Comparison of ENCODE assay signal across 2 cellular contexts in the genomic region with DNA sequence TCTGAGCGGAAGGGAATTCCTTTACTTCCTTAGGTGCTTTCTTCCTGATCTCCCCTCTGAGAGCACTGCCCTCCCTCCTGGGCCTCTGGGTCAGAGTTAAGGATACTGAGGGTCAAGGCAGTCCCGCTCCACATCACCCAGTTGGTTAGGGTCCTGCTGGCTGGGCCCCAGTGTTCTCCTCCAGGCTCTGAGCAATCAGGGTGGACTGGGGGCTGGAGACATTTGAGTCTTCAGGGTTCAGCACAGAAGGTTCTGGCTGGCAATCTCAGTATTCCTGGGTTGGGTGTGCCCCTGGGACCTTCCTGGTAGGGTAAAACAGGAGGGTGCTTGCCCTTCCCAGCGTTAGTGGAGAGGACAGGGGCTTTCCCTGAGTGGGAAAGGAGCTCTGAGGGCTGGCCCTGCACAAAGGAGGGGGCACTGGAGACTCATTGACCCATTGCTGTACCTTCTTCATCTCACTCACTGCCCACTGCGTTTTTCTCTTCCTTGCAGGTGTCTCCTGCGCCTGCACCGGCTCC.
TF ChIP-seq lines count a peak whose summit lies in the region.

No MANE protein-coding gene starts in this region.

TF ChIP-seq in HepG2, 621 proteins besides CTCF, POLR2A, EP300 and RAD21:
- no peak for TF ChIP-seq ZNF558 (CRISPR knock-in tag; IDR thresholded peaks at IDR 0.05; ENCODE audit: borderline replicate concordance)
- no peak for TF ChIP-seq NONO (IDR thresholded peaks at IDR 0.05)
- no peak for TF ChIP-seq NONO (CRISPR knock-in tag; conservative IDR thresholded peaks at IDR 0.05)
- TF ChIP-seq ZKSCAN5 (CRISPR knock-in tag; IDR thresholded peaks at IDR 0.05): no peak
- TF ChIP-seq FOXC1 (CRISPR knock-in tag; IDR thresholded peaks at IDR 0.05; ENCODE audit: borderline replicate concordance): no peak
- TF ChIP-seq, protein P1, sequence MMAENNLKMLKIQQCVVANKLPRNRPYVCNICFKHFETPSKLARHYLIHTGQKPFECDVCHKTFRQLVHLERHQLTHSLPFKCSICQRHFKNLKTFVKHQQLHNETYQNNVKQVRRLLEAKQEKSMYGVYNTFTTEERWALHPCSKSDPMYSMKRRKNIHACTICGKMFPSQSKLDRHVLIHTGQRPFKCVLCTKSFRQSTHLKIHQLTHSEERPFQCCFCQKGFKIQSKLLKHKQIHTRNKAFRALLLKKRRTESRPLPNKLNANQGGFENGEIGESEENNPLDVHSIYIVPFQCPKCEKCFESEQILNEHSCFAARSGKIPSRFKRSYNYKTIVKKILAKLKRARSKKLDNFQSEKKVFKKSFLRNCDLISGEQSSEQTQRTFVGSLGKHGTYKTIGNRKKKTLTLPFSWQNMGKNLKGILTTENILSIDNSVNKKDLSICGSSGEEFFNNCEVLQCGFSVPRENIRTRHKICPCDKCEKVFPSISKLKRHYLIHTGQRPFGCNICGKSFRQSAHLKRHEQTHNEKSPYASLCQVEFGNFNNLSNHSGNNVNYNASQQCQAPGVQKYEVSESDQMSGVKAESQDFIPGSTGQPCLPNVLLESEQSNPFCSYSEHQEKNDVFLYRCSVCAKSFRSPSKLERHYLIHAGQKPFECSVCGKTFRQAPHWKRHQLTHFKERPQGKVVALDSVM (CRISPR knock-in tag; IDR thresholded peaks at IDR 0.05): no peak
- TF ChIP-seq ZNF768 (CRISPR knock-in tag; IDR thresholded peaks at IDR 0.05): no peak
- TF ChIP-seq, protein P2, sequence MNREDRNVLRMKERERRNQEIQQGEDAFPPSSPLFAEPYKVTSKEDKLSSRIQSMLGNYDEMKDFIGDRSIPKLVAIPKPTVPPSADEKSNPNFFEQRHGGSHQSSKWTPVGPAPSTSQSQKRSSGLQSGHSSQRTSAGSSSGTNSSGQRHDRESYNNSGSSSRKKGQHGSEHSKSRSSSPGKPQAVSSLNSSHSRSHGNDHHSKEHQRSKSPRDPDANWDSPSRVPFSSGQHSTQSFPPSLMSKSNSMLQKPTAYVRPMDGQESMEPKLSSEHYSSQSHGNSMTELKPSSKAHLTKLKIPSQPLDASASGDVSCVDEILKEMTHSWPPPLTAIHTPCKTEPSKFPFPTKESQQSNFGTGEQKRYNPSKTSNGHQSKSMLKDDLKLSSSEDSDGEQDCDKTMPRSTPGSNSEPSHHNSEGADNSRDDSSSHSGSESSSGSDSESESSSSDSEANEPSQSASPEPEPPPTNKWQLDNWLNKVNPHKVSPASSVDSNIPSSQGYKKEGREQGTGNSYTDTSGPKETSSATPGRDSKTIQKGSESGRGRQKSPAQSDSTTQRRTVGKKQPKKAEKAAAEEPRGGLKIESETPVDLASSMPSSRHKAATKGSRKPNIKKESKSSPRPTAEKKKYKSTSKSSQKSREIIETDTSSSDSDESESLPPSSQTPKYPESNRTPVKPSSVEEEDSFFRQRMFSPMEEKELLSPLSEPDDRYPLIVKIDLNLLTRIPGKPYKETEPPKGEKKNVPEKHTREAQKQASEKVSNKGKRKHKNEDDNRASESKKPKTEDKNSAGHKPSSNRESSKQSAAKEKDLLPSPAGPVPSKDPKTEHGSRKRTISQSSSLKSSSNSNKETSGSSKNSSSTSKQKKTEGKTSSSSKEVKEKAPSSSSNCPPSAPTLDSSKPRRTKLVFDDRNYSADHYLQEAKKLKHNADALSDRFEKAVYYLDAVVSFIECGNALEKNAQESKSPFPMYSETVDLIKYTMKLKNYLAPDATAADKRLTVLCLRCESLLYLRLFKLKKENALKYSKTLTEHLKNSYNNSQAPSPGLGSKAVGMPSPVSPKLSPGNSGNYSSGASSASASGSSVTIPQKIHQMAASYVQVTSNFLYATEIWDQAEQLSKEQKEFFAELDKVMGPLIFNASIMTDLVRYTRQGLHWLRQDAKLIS (CRISPR knock-in tag; IDR thresholded peaks at IDR 0.05): no peak
- no peak for TF ChIP-seq MEF2D (CRISPR knock-in tag; IDR thresholded peaks at IDR 0.05)
- TF ChIP-seq AHR (CRISPR knock-in tag; IDR thresholded peaks at IDR 0.05): no peak
- no peak for TF ChIP-seq MIER3 (CRISPR knock-in tag; IDR thresholded peaks at IDR 0.05; ENCODE audit: borderline replicate concordance)
- TF ChIP-seq ZNF660 (CRISPR knock-in tag; IDR thresholded peaks at IDR 0.05; ENCODE audit: borderline replicate concordance, low read depth): no peak
- TF ChIP-seq, protein P3, sequence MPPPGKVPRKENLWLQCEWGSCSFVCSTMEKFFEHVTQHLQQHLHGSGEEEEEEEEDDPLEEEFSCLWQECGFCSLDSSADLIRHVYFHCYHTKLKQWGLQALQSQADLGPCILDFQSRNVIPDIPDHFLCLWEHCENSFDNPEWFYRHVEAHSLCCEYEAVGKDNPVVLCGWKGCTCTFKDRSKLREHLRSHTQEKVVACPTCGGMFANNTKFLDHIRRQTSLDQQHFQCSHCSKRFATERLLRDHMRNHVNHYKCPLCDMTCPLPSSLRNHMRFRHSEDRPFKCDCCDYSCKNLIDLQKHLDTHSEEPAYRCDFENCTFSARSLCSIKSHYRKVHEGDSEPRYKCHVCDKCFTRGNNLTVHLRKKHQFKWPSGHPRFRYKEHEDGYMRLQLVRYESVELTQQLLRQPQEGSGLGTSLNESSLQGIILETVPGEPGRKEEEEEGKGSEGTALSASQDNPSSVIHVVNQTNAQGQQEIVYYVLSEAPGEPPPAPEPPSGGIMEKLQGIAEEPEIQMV (CRISPR knock-in tag; IDR thresholded peaks at IDR 0.05; ENCODE audit: low read depth): no peak
- no peak for TF ChIP-seq ZNF33B (CRISPR knock-in tag; IDR thresholded peaks at IDR 0.05)
- TF ChIP-seq, protein P4, sequence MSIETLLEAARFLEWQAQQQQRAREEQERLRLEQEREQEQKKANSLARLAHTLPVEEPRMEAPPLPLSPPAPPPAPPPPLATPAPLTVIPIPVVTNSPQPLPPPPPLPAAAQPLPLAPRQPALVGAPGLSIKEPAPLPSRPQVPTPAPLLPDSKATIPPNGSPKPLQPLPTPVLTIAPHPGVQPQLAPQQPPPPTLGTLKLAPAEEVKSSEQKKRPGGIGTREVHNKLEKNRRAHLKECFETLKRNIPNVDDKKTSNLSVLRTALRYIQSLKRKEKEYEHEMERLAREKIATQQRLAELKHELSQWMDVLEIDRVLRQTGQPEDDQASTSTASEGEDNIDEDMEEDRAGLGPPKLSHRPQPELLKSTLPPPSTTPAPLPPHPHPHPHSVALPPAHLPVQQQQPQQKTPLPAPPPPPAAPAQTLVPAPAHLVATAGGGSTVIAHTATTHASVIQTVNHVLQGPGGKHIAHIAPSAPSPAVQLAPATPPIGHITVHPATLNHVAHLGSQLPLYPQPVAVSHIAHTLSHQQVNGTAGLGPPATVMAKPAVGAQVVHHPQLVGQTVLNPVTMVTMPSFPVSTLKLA (IDR thresholded peaks at IDR 0.05): no peak
- no peak for TF ChIP-seq ZNF3 (CRISPR knock-in tag; IDR thresholded peaks at IDR 0.05)
- TF ChIP-seq ZNF746 (CRISPR knock-in tag; IDR thresholded peaks at IDR 0.05): no peak

TF ChIP-seq in GM12891, 5 proteins besides CTCF, POLR2A, EP300 and RAD21:
- TF ChIP-seq POU2F2 (IDR thresholded peaks at IDR 0.05; ENCODE audit: low read depth, low read length) (no peak), TAF1 (IDR thresholded peaks at IDR 0.05; ENCODE audit: low read depth, low read length) (no peak), SPI1 (IDR thresholded peaks at IDR 0.05; ENCODE audit: low read depth, low read length) (no peak), PAX5 (IDR thresholded peaks at IDR 0.05; ENCODE audit: insufficient read depth, low read length, severe bottlenecking) (no peak), POLR2AphosphoS5 (IDR thresholded peaks at IDR 0.05; ENCODE audit: low read depth, low read length) (no peak)
TF ChIP-seq in GM12891: peak in this region for 0.
